In genomic region chr6:30828027-30828962, GRCh38 we compare ENCODE assay signal across 9 cellular contexts. TPM values are rescaled to one million over a fixed set of nuclear protein-coding genes. Genes with fewer than 3 reads are reported as not detected.
DNase-seq lines count a peak whose midpoint lies in the region; ATAC-seq and FAIRE-seq lines count a peak whose summit lies in the region.
"Had no signal": no experiment of that assay in that cellular context is flagged by ENCODE, and none has a peak within 500 bp of the region (broad histone marks: within the 10 kb centered on the region; RNA-seq: fewer than 3 reads in every experiment).

No MANE protein-coding gene starts in this region.

- H3K9me3 Mint-ChIP-seq in CD8-positive, alpha-beta memory T cell: no peaks in the 10 kb centered on the region
- no peaks in the 10 kb centered on the region for H3K9me3 Mint-ChIP-seq in naive B cell

- peaks cover 3 to 50% (median 9%) of the 10 kb centered on the region in 3 donors for H3K36me3 Mint-ChIP-seq in CD8-positive, alpha-beta memory T cell
- H3K36me3 Mint-ChIP-seq in naive B cell: no peaks in the 10 kb centered on the region

- DNase-seq in CD8-positive, alpha-beta memory T cell: peak; percentile 62 to 83 (median 67)
- peak; percentile 56 for DNase-seq in RCC 7860 (ENCODE audit: low spot score)
- DNase-seq in activated T-helper 1 cell treated with Interleukin-2 at 50 U/mL for 16 hours (ENCODE audit: low read depth): peak; percentile 65
- DNase-seq in fibroblast of gingiva (ENCODE audit: low read depth): peak; percentile 89
- DNase-seq in naive B cell: peak; percentile 65
- DNase-seq in stimulated activated CD8-positive, alpha-beta memory T cell treated with anti-CD3 and anti-CD28 coated beads, Interleukin-7, amount 100 ng/mL, for 1 hour (ENCODE audit: low read depth in 2 of 2): peak; percentile 64 to 75

- H3K27ac ChIP-seq in CD8-positive, alpha-beta memory T cell (ENCODE audit: low read depth, low read length): peak overlapping the region; percentile 76
- H3K27ac ChIP-seq in HUES6 (ENCODE audit: low read depth, low read length): peak overlapping the region; percentile 42; the same call in 1 of the 2 replicates

- H3K4me1 ChIP-seq in CD8-positive, alpha-beta memory T cell (ENCODE audit: insufficient read depth, low read length): peaks cover 44% of the 10 kb centered on the region
- peaks cover 25% of the 10 kb centered on the region for H3K4me1 ChIP-seq in HUES6 (ENCODE audit: control insufficient read depth, insufficient read depth, low read length)

- FAIRE-seq in RCC 7860 (lab: Jason Lieb, UNC): no peak
- FAIRE-seq: colon had no signal

- H3K36me3 ChIP-seq in CD8-positive, alpha-beta memory T cell (ENCODE audit: insufficient read depth, low read length): no peaks in the 10 kb centered on the region
- no peaks in the 10 kb centered on the region for H3K36me3 ChIP-seq in HUES6 (ENCODE audit: control insufficient read depth, insufficient read depth, low read length)

- H3K9me3 ChIP-seq in CD8-positive, alpha-beta memory T cell (ENCODE audit: low read length): no peaks in the 10 kb centered on the region
- no peaks in the 10 kb centered on the region for H3K9me3 ChIP-seq in HUES6 (ENCODE audit: control insufficient read depth, insufficient read depth, low read depth, low read length)

- H3K27me3 Mint-ChIP-seq in CD8-positive, alpha-beta memory T cell: peaks cover 0 to 4% of the 10 kb centered on the region in 2 donors
- no peaks in the 10 kb centered on the region for H3K27me3 Mint-ChIP-seq in naive B cell

- ATAC-seq in naive B cell (ENCODE audit: low read depth in 2 of 2): peak; percentile 85 to 90
- no peak for ATAC-seq in GM18502 (IDR thresholded peaks at IDR 0.05; ENCODE audit: poor library complexity, unreplicated experiment)

- POLR2A ChIA-PET in CD8-positive, alpha-beta memory T cell (lab: Charles Lee): no interaction called here

- H3K27ac Mint-ChIP-seq in CD8-positive, alpha-beta memory T cell: peak overlapping the region; percentile 37 to 100 (median 95)
- no peak overlapping the region for H3K27ac Mint-ChIP-seq in naive B cell

- peak overlapping the region; percentile 73 for H3K4me3 ChIP-seq in CD8-positive, alpha-beta memory T cell (ENCODE audit: low read length)
- no peak overlapping the region for H3K4me3 ChIP-seq in HUES6 (ENCODE audit: low read depth, low read length)

- H3K9ac ChIP-seq in HUES6 (ENCODE audit: low read length): peak overlapping the region; percentile 8

- CTCF ChIA-PET in CD8-positive, alpha-beta memory T cell (lab: Charles Lee): interaction anchor here (0.6 to 13.8 kb wide), 24 partner anchors 8 to 286 kb away, joined by 3 to 148 read pairs (median 5); partner anchors contain the start of genes DDR1 and IER3

- peaks cover 69 to 90% (median 79%) of the 10 kb centered on the region in 3 donors for H3K4me1 Mint-ChIP-seq in CD8-positive, alpha-beta memory T cell
- H3K4me1 Mint-ChIP-seq in naive B cell: peaks cover 13 to 29% (median 15%) of the 10 kb centered on the region in 3 donors

- H3K27me3 ChIP-seq in CD8-positive, alpha-beta memory T cell (ENCODE audit: insufficient read depth, low read length, poor library complexity, severe bottlenecking): no peaks in the 10 kb centered on the region
- H3K27me3 ChIP-seq in HUES6 (ENCODE audit: control insufficient read depth, insufficient read depth, low read length): no peaks in the 10 kb centered on the region

- H3K4me3 Mint-ChIP-seq in CD8-positive, alpha-beta memory T cell: peak overlapping the region; percentile 89 to 94 (median 93)
- no peak overlapping the region for H3K4me3 Mint-ChIP-seq in naive B cell

RNA-seq across cellular contexts. Expression of gene DDR1, which starts 56.0 kb away (rescaled TPM):
- total RNA-seq in CD8-positive, alpha-beta memory T cell: 10 to 100 TPM; 10.1 to 10.5 TPM
- polyA plus RNA-seq in CD8-positive, alpha-beta memory T cell: 1.2 TPM
- polyA plus RNA-seq in naive B cell (ENCODE audit: low read depth in 6 of 6): 1 to 10 TPM; 3.6 to 8.0 (median 4.4) TPM

Comparison
In these comparisons a context has a peak if more than half of its experiments do, and no peak if none do; other contexts are left out.
1. H3K27ac Mint-ChIP-seq: peak in CD8-positive, alpha-beta memory T cell (8 of 8); none in naive B cell (0 of 6).
2. H3K4me3 Mint-ChIP-seq: peak in CD8-positive, alpha-beta memory T cell (7 of 7); none in naive B cell (0 of 8).
3. Peak in every context shown above with its lines, with median percentiles within 50 percentile points of each other: DNase-seq.